In genomic region chr11:65421204-65422103, GRCh38 we compare ENCODE assay signal across 8 cellular contexts. TPM values are rescaled to one million over a fixed set of nuclear protein-coding genes. Genes with fewer than 3 reads are reported as not detected.
A peak's percentile ranks its signal among the peaks of the same experiment; 100 is the strongest.
DNase-seq lines count a peak whose midpoint lies in the region; ATAC-seq, FAIRE-seq and TF ChIP-seq lines count a peak whose summit lies in the region.

No MANE protein-coding gene starts in this region.

- H3K27me3 ChIP-seq in bronchial epithelial cell (ENCODE audit: control insufficient read depth, insufficient read depth, low read length) (no peaks in the 10 kb centered on the region), smooth muscle cell (ENCODE audit: low read depth) (no peaks in the 10 kb centered on the region)

- H2AFZ ChIP-seq in smooth muscle cell (ENCODE audit: low read depth), result no peak overlapping the region

- no peaks in the 10 kb centered on the region for H3K27me3 Mint-ChIP-seq in activated B cell treated with CpG ODN at 0.5 μM for 24 hours

- H3K9me3 ChIP-seq in smooth muscle cell (replicated peaks; ENCODE audit: low read depth), result no peaks in the 10 kb centered on the region

- 10% methylated on average over 26 of the region's 26 CpGs for WGBS in smooth muscle cell (ENCODE audit: low lambda C conversion rate)

- peak overlapping the region; percentile 100 for H3K27ac ChIP-seq in smooth muscle cell (ENCODE audit: low read depth)

- FAIRE-seq in bronchial epithelial cell (lab: Jason Lieb, UNC), result peak; percentile 47

- H3K4me2 ChIP-seq in smooth muscle cell, result peak overlapping the region; percentile 99

- peak overlapping the region; percentile 99 for H3K9ac ChIP-seq in smooth muscle cell (ENCODE audit: low read depth)

- peak; percentile 23 for ATAC-seq in activated B cell treated with CpG ODN at 0.5 μM for 24 hours (ENCODE audit: low read depth)
- no peak for ATAC-seq in HG03520 (IDR thresholded peaks at IDR 0.05; ENCODE audit: unreplicated experiment)

- peak overlapping the region; percentile 100 for H3K27ac Mint-ChIP-seq in activated B cell treated with CpG ODN at 0.5 μM for 24 hours

- no peaks in the 10 kb centered on the region for H3K9me3 Mint-ChIP-seq in activated B cell treated with CpG ODN at 0.5 μM for 24 hours

- POLR2A ChIA-PET in activated B cell treated with CpG ODN at 0.5 μM for 24 hours (lab: Charles Lee), result interaction anchor here (0.5 to 19.3 kb wide), 24 partner anchors 5 to 677 kb away, joined by 3 to 3752 read pairs (median 8); partner anchors contain the start of genes DPF2, FAU, FRMD8 and MALAT1

- TF ChIP-seq CTCF in activated B cell treated with CpG ODN at 0.5 μM for 24 hours (IDR thresholded peaks at IDR 0.05) (no peak), bronchial epithelial cell (IDR thresholded peaks at IDR 0.05; ENCODE audit: insufficient read depth, low read length, severe bottlenecking) (no peak), smooth muscle cell (IDR thresholded peaks at IDR 0.05; ENCODE audit: borderline replicate concordance, insufficient read depth, poor library complexity, severe bottlenecking) (no peak)

- peaks cover 59% of the 10 kb centered on the region for H3K79me2 ChIP-seq in smooth muscle cell (ENCODE audit: low read depth)

- peak; percentile 84 for DNase-seq in NCI-H1436 (lab: John Stamatoyannopoulos, UW)
- DNase-seq in NCI-H1436 treated with DMSO at 0.1 percent for 48 hours (lab: John Stamatoyannopoulos, UW), result no peak
- DNase-seq in NCI-H2227 (lab: John Stamatoyannopoulos, UW; ENCODE audit: unreplicated experiment), result peak; percentile 83
- DNase-seq in activated B cell treated with CpG ODN at 0.5 μM for 24 hours, result peak; percentile 72
- peak; percentile 99 for DNase-seq in bronchial epithelial cell (ENCODE audit: low read depth)
- DNase-seq in iris pigment epithelial cell (ENCODE audit: low read depth), result peak; percentile 99
- DNase-seq in smooth muscle cell (lab: John Stamatoyannopoulos, UW; ENCODE audit: unreplicated experiment), result peak; percentile 74

- peak overlapping the region; percentile 100 for H3K4me3 Mint-ChIP-seq in activated B cell treated with CpG ODN at 0.5 μM for 24 hours

- H3F3A ChIP-seq in smooth muscle cell (ENCODE audit: low read depth), result peaks cover 63% of the 10 kb centered on the region

- peaks cover 39% of the 10 kb centered on the region for H3K36me3 Mint-ChIP-seq in activated B cell treated with CpG ODN at 0.5 μM for 24 hours (ENCODE audit: low read depth)

- H3K4me1 Mint-ChIP-seq in activated B cell treated with CpG ODN at 0.5 μM for 24 hours, result peaks cover 76% of the 10 kb centered on the region

- peaks cover 38% of the 10 kb centered on the region for H4K20me1 ChIP-seq in smooth muscle cell (ENCODE audit: low read depth)

- peak overlapping the region; percentile 51 for H3K4me3 ChIP-seq in bronchial epithelial cell (ENCODE audit: low read depth, low read length)
- H3K4me3 ChIP-seq in smooth muscle cell, result peak overlapping the region; percentile 88

- CTCF ChIA-PET in activated B cell treated with CpG ODN at 0.5 μM for 24 hours (lab: Charles Lee), result interaction anchor here (1.8 to 12.8 kb wide), 3 partner anchors 11 to 83 kb away, joined by 7 to 289 read pairs (median 7); partner anchors contain the start of gene MALAT1

- intact Hi-C loops in activated B cell treated with CpG ODN at 0.5 μM for 24 hours (cut with micrococcal nuclease), result no loop called here

- H3K4me1 ChIP-seq in smooth muscle cell (ENCODE audit: low read depth), result peaks cover 49% of the 10 kb centered on the region

- H3K36me3 ChIP-seq in bronchial epithelial cell (ENCODE audit: control insufficient read depth, insufficient read depth, low read length), result peaks cover 18% of the 10 kb centered on the region
- H3K36me3 ChIP-seq in smooth muscle cell (ENCODE audit: low read depth), result no peaks in the 10 kb centered on the region

RNA-seq across cellular contexts. Expression of gene NEAT1, which starts 1.1 kb away (rescaled TPM):
- total RNA-seq in activated B cell treated with CpG ODN at 0.5 μM for 24 hours (578 and 699 TPM in 2 replicates), bronchial epithelial cell (114 and 133 TPM in 2 replicates), smooth muscle cell (142 and 155 TPM in 2 replicates)
- 14.9 and 84.6 TPM in 2 replicates for polyA plus RNA-seq in smooth muscle cell

RNA-seq across cellular contexts. Expression of gene FRMD8, which starts 35.0 kb away (rescaled TPM):
- total RNA-seq in activated B cell treated with CpG ODN at 0.5 μM for 24 hours (68.6 and 70.6 TPM in 2 replicates), bronchial epithelial cell (21.9 and 66.6 TPM in 2 replicates), smooth muscle cell (16.7 and 19.1 TPM in 2 replicates)
- 37.8 and 40.8 TPM in 2 replicates for polyA plus RNA-seq in smooth muscle cell

RNA-seq across cellular contexts. Expression of gene SLC25A45, which starts 39.0 kb away (rescaled TPM):
- 11.4 and 12.3 TPM in 2 replicates for total RNA-seq in activated B cell treated with CpG ODN at 0.5 μM for 24 hours
- total RNA-seq in bronchial epithelial cell, result 0.26 and 0.77 TPM in 2 replicates
- 0.81 and 2.2 TPM in 2 replicates for total RNA-seq in smooth muscle cell
- polyA plus RNA-seq in smooth muscle cell, result 3.4 and 7.7 TPM in 2 replicates
